ENCODE assay signal across 11 cellular contexts in genomic region chr3:12658593-12659058, GRCh38. TPM values are rescaled to one million over a fixed set of nuclear protein-coding genes. Genes with fewer than 3 reads are reported as not detected.
DNase-seq lines count a peak whose midpoint lies in the region; ATAC-seq and TF ChIP-seq lines count a peak whose summit lies in the region.
"Had no signal": no experiment of that assay in that cellular context is flagged by ENCODE, and none has a peak within 500 bp of the region (broad histone marks: within the 10 kb centered on the region; RNA-seq: fewer than 3 reads in every experiment).

No MANE protein-coding gene starts in this region.

- DNase-seq in activated T-cell treated with anti-CD3 and anti-CD28 coated beads, Interleukin-2, amount 50 U/mL, for 72 hours: no peak
- DNase-seq in activated T-cell treated with anti-CD3 and anti-CD28 coated beads, Interleukin-2, amount 50 U/mL, for 48 hours: no peak
- no peak for DNase-seq in activated T-helper 1 cell treated with anti-CD3 and anti-CD28 coated beads, Interleukin-12 subunit alpha, Interleukin-12 subunit beta, Interleukin-2, Interleukin-4 antibody, amounts not matched to agents 30 ng/mL and 10 ng/mL and 1 ng/mL, durations not matched to agents 14 hours and 24 hours and 36 hours (ENCODE audit: low spot score)
- DNase-seq in suprapubic skin (ENCODE audit: low spot score in 2 of 2): no peak
- no peak for DNase-seq in BE2C
- no peak for DNase-seq in lower leg skin (ENCODE audit: low spot score in 2 of 2)
- DNase-seq: activated CD4-positive, CD25-positive, alpha-beta regulatory T cell treated with anti-CD3 and anti-CD28 coated beads, Interleukin-2, amount 50 U/mL, for 72 hours; NCI-H446 treated with DMSO at 0.1 percent for 48 hours had no signal

- H3K36me3 ChIP-seq in gastroesophageal sphincter (no peaks in the 10 kb centered on the region), suprapubic skin (no peaks in the 10 kb centered on the region), BE2C (no peaks in the 10 kb centered on the region)

- H3K9me3 Mint-ChIP-seq in activated T-cell treated with anti-CD3 and anti-CD28 coated beads, Interleukin-2, amount 50 U/mL, for 72 hours: no peaks in the 10 kb centered on the region
- no peaks in the 10 kb centered on the region for H3K9me3 Mint-ChIP-seq in activated T-helper 1 cell treated with anti-CD3 and anti-CD28 coated beads, Interleukin-12 subunit alpha, Interleukin-12 subunit beta, Interleukin-2, Interleukin-4 antibody, amounts not matched to agents 30 ng/mL and 10 ng/mL and 1 ng/mL, durations not matched to agents 14 hours and 24 hours and 36 hours

- TF ChIP-seq POLR2A in gastroesophageal sphincter (IDR thresholded peaks at IDR 0.05) (no peak), suprapubic skin (IDR thresholded peaks at IDR 0.05) (no peak), lower leg skin (IDR thresholded peaks at IDR 0.05) (no peak)

- H3K4me1 Mint-ChIP-seq in activated T-cell treated with anti-CD3 and anti-CD28 coated beads, Interleukin-2, amount 50 U/mL, for 72 hours (ENCODE audit: low read depth): peaks cover 67% of the 10 kb centered on the region
- peaks cover 51% of the 10 kb centered on the region for H3K4me1 Mint-ChIP-seq in activated T-helper 1 cell treated with anti-CD3 and anti-CD28 coated beads, Interleukin-12 subunit alpha, Interleukin-12 subunit beta, Interleukin-2, Interleukin-4 antibody, amounts not matched to agents 30 ng/mL and 10 ng/mL and 1 ng/mL, durations not matched to agents 14 hours and 24 hours and 36 hours (ENCODE audit: low read depth)

- ATAC-seq in activated T-cell treated with anti-CD3 and anti-CD28 coated beads, Interleukin-2, amount 50 U/mL, for 72 hours (replicated peaks in 1 of 2): peak in 1 of 2 donors; percentile 11
- ATAC-seq in gastroesophageal sphincter: no peak
- ATAC-seq in GM18498 (IDR thresholded peaks at IDR 0.05; ENCODE audit: unreplicated experiment): no peak

- no peaks in the 10 kb centered on the region for H3K27me3 Mint-ChIP-seq in activated T-cell treated with anti-CD3 and anti-CD28 coated beads, Interleukin-2, amount 50 U/mL, for 72 hours (ENCODE audit: low read depth)
- no peaks in the 10 kb centered on the region for H3K27me3 Mint-ChIP-seq in activated T-helper 1 cell treated with anti-CD3 and anti-CD28 coated beads, Interleukin-12 subunit alpha, Interleukin-12 subunit beta, Interleukin-2, Interleukin-4 antibody, amounts not matched to agents 30 ng/mL and 10 ng/mL and 1 ng/mL, durations not matched to agents 14 hours and 24 hours and 36 hours (ENCODE audit: insufficient read depth)
- H3K27me3 Mint-ChIP-seq: B cell had no signal

- H3K27ac ChIP-seq in gastroesophageal sphincter: peak overlapping the region; percentile 27 to 99 (median 70)
- H3K27ac ChIP-seq in suprapubic skin: peak overlapping the region; percentile 25

- H3K27ac Mint-ChIP-seq in activated T-cell treated with anti-CD3 and anti-CD28 coated beads, Interleukin-2, amount 50 U/mL, for 72 hours: peak overlapping the region; percentile 89
- H3K27ac Mint-ChIP-seq in activated T-helper 1 cell treated with anti-CD3 and anti-CD28 coated beads, Interleukin-12 subunit alpha, Interleukin-12 subunit beta, Interleukin-2, Interleukin-4 antibody, amounts not matched to agents 30 ng/mL and 10 ng/mL and 1 ng/mL, durations not matched to agents 14 hours and 24 hours and 36 hours: peak overlapping the region; percentile 36
- H3K27ac Mint-ChIP-seq: B cell had no signal

- H3K36me3 Mint-ChIP-seq in activated T-cell treated with anti-CD3 and anti-CD28 coated beads, Interleukin-2, amount 50 U/mL, for 72 hours (ENCODE audit: insufficient read depth in 2 of 2): peaks cover 5 to 6% of the 10 kb centered on the region in 2 donors
- H3K36me3 Mint-ChIP-seq in activated T-helper 1 cell treated with anti-CD3 and anti-CD28 coated beads, Interleukin-12 subunit alpha, Interleukin-12 subunit beta, Interleukin-2, Interleukin-4 antibody, amounts not matched to agents 30 ng/mL and 10 ng/mL and 1 ng/mL, durations not matched to agents 14 hours and 24 hours and 36 hours (ENCODE audit: low read depth): peaks cover 13% of the 10 kb centered on the region

- H3K9me3 ChIP-seq in gastroesophageal sphincter (no peaks in the 10 kb centered on the region), suprapubic skin (no peaks in the 10 kb centered on the region), BE2C (no peaks in the 10 kb centered on the region)

- H3K4me1 ChIP-seq in gastroesophageal sphincter (peaks cover 0 to 92% (median 19%) of the 10 kb centered on the region in 3 donors), suprapubic skin (peaks cover 56% of the 10 kb centered on the region), BE2C (no peaks in the 10 kb centered on the region)

- TF ChIP-seq CTCF in gastroesophageal sphincter (IDR thresholded peaks at IDR 0.05) (no peak), suprapubic skin (IDR thresholded peaks at IDR 0.05) (no peak), BE2C (IDR thresholded peaks at IDR 0.05; ENCODE audit: low read depth, low read length) (no peak), lower leg skin (IDR thresholded peaks at IDR 0.05) (no peak)

- H3K27me3 ChIP-seq in gastroesophageal sphincter (no peaks in the 10 kb centered on the region), suprapubic skin (no peaks in the 10 kb centered on the region), BE2C (no peaks in the 10 kb centered on the region)

- TF ChIP-seq EP300 in gastroesophageal sphincter (IDR thresholded peaks at IDR 0.05) (no peak), suprapubic skin (IDR thresholded peaks at IDR 0.05) (no peak)

- intact Hi-C loops in activated T-helper 1 cell treated with anti-CD3 and anti-CD28 coated beads, Interleukin-12 subunit alpha, Interleukin-12 subunit beta, Interleukin-2, Interleukin-4 antibody, amounts not matched to agents 30 ng/mL and 10 ng/mL and 1 ng/mL, durations not matched to agents 14 hours and 24 hours and 36 hours (cut with micrococcal nuclease): no loop called here
- intact Hi-C loops in lower leg skin (cut with DNase I; ENCODE audit: low total_unique reads): no loop called here

- 29 to 42% methylated on average over 3 to 4 of the region's 4 CpGs for WGBS in gastroesophageal sphincter (ENCODE audit: low coverage in 1 of 2), 2 donors
- WGBS in suprapubic skin: 38% methylated on average over 4 of the region's 4 CpGs
- 27 to 34% methylated on average over 4 of the region's 4 CpGs for WGBS in lower leg skin, 2 donors

- peak overlapping the region; percentile 15 to 73 for H3K4me3 Mint-ChIP-seq in activated T-cell treated with anti-CD3 and anti-CD28 coated beads, Interleukin-2, amount 50 U/mL, for 72 hours
- H3K4me3 Mint-ChIP-seq in activated T-helper 1 cell treated with anti-CD3 and anti-CD28 coated beads, Interleukin-12 subunit alpha, Interleukin-12 subunit beta, Interleukin-2, Interleukin-4 antibody, amounts not matched to agents 30 ng/mL and 10 ng/mL and 1 ng/mL, durations not matched to agents 14 hours and 24 hours and 36 hours: no peak overlapping the region

- H3K4me3 ChIP-seq in gastroesophageal sphincter (no peak overlapping the region), suprapubic skin (no peak overlapping the region), BE2C (ENCODE audit: low read depth, low read length) (no peak overlapping the region), lower leg skin (ENCODE audit: low read depth, poor library complexity, severe bottlenecking) (no peak overlapping the region)

RNA-seq across cellular contexts. Expression of gene RAF1, which starts 5.3 kb away (rescaled TPM):
- 10 to 100 TPM; 74.5 to 76.3 TPM for total RNA-seq in activated T-cell treated with anti-CD3 and anti-CD28 coated beads, Interleukin-2, amount 50 U/mL, for 72 hours
- total RNA-seq in activated T-helper 1 cell treated with anti-CD3 and anti-CD28 coated beads, Interleukin-12 subunit alpha, Interleukin-12 subunit beta, Interleukin-2, Interleukin-4 antibody, amounts not matched to agents 30 ng/mL and 10 ng/mL and 1 ng/mL, durations not matched to agents 14 hours and 24 hours and 36 hours: 91.0 and 91.6 TPM in 2 replicates
- total RNA-seq in gastroesophageal sphincter: 100 to 1,000 TPM; 115 to 146 (median 130) TPM
- total RNA-seq in suprapubic skin: 100 to 1,000 TPM in 3 of 4 donors, 10 to 100 TPM in 1; 96.3 to 155 (median 123) TPM
- 60.0 TPM for polyA plus RNA-seq in BE2C (2012; ENCODE audit: insufficient read depth, insufficient read length, low read depth)
- 100 to 1,000 TPM; 126 to 140 (median 131) TPM for total RNA-seq in lower leg skin
